In genomic region chr18:69948919-69949537, GRCh38 we compare ENCODE assay signal across 8 cellular contexts. TPM values are rescaled to one million over a fixed set of nuclear protein-coding genes. Genes with fewer than 3 reads are reported as not detected.
A peak's percentile ranks its signal among the peaks of the same experiment; 100 is the strongest.
DNase-seq lines count a peak whose midpoint lies in the region; ATAC-seq, FAIRE-seq and TF ChIP-seq lines count a peak whose summit lies in the region.

No MANE protein-coding gene starts in this region.

- H3K27ac ChIP-seq in colonic mucosa (no peak overlapping the region), spleen (peak overlapping the region in 7 of 8 donors; percentile 40 to 77 (median 61)), A673 (ENCODE audit: low read depth, low read length, poor library complexity, severe bottlenecking) (no peak overlapping the region)

- in situ Hi-C loops in KBM-7 (cut with MboI; ENCODE audit: low pct_unique_long_range_greater_than_20kb, low sequenced_read_pairs): no loop called here

- TF ChIP-seq POLR2A in GM12891 (IDR thresholded peaks at IDR 0.05; ENCODE audit: low read depth, low read length): no peak
- TF ChIP-seq POLR2A in spleen (IDR thresholded peaks at IDR 0.05): no peak

- BruUV-seq in A673 (replicated peaks; lab: Mats Ljungman, UMichigan): no TSS peak

- no peak for FAIRE-seq in GM12891 (lab: Jason Lieb, UNC)
- no peak for FAIRE-seq in urothelium cell line (lab: Jason Lieb, UNC)

- no peaks in the 10 kb centered on the region for H3K27me3 ChIP-seq in colonic mucosa
- H3K27me3 ChIP-seq in spleen (replicated peaks in 1 of 7): no peaks in the 10 kb centered on the region
- no peaks in the 10 kb centered on the region for H3K27me3 ChIP-seq in A673 (replicated peaks; ENCODE audit: insufficient read depth, low read depth, low read length, poor library complexity)

- DNase-seq in GM12891 (ENCODE audit: insufficient read length, low spot score) (peak; percentile 26), KBM-7 (peak; percentile 59), colonic mucosa (peak; percentile 32), spleen (no peak), urothelium cell line (ENCODE audit: low spot score) (no peak), retina (no peak), A673 (ENCODE audit: low spot score) (no peak)

- TF ChIP-seq CTCF in colonic mucosa (IDR thresholded peaks at IDR 0.05) (no peak), spleen (IDR thresholded peaks at IDR 0.05 in 8 of 11, conservative IDR thresholded peaks at IDR 0.05 in 3 of 11) (no peak), A673 (conservative IDR thresholded peaks at IDR 0.05; ENCODE audit: low read depth, low read length) (no peak)

- intact Hi-C loops in colonic mucosa (cut with DNase I) (no loop called here), spleen (cut with DNase I; ENCODE audit: low total_unique reads) (no loop called here), A673 (cut with micrococcal nuclease; ENCODE audit: unreplicated experiment) (no loop called here)

- peak; percentile 84 for ATAC-seq in GM21515 (IDR thresholded peaks at IDR 0.05; ENCODE audit: unreplicated experiment)

- H3K4me3 ChIP-seq in colonic mucosa (no peak overlapping the region), spleen (peak overlapping the region in 1 of 8 donors; percentile 25), A673 (ENCODE audit: low read depth, low read length, poor library complexity, severe bottlenecking) (no peak overlapping the region)

- 38 to 45% (median 41%) methylated on average over 15 of the region's 15 CpGs for WGBS in spleen, 5 donors

- H3K9ac ChIP-seq in colonic mucosa (ENCODE audit: low read depth in 2 of 2, low read length in 2 of 2): no peak overlapping the region

- no peaks in the 10 kb centered on the region for H3K36me3 ChIP-seq in colonic mucosa
- no peaks in the 10 kb centered on the region for H3K36me3 ChIP-seq in spleen
- H3K36me3 ChIP-seq in A673 (ENCODE audit: insufficient read depth, low read length, poor library complexity, severe bottlenecking): no peaks in the 10 kb centered on the region

- H3K4me1 ChIP-seq in colonic mucosa: no peaks in the 10 kb centered on the region
- peaks cover 25 to 60% (median 47%) of the 10 kb centered on the region in 6 donors for H3K4me1 ChIP-seq in spleen
- H3K4me1 ChIP-seq in A673 (ENCODE audit: insufficient read depth, low read length, poor library complexity, severe bottlenecking): no peaks in the 10 kb centered on the region

- no peaks in the 10 kb centered on the region for H3K9me3 ChIP-seq in colonic mucosa
- peaks cover 0 to 7% (median 0%) of the 10 kb centered on the region in 8 donors for H3K9me3 ChIP-seq in spleen
- no peaks in the 10 kb centered on the region for H3K9me3 ChIP-seq in A673 (ENCODE audit: low read depth, low read length, poor library complexity, severe bottlenecking)

- POLR2A ChIA-PET in A673 (lab: Charles Lee; ENCODE audit: low non-redundant PET): no interaction called here

- CTCF ChIA-PET in A673 (lab: Charles Lee): no interaction called here

TF ChIP-seq in GM12891, 5 proteins besides CTCF, POLR2A, EP300 and RAD21:
- TF ChIP-seq SPI1 (IDR thresholded peaks at IDR 0.05; ENCODE audit: low read depth, low read length) (peak; percentile 98), POU2F2 (IDR thresholded peaks at IDR 0.05; ENCODE audit: low read depth, low read length) (peak; percentile 88; the same call in 1 of the 2 replicates), PAX5 (IDR thresholded peaks at IDR 0.05; ENCODE audit: insufficient read depth, low read length, severe bottlenecking) (no peak), TAF1 (IDR thresholded peaks at IDR 0.05; ENCODE audit: low read depth, low read length) (no peak), POLR2AphosphoS5 (IDR thresholded peaks at IDR 0.05; ENCODE audit: low read depth, low read length) (no peak)
TF ChIP-seq in GM12891: peak in this region for 2.

RNA-seq across cellular contexts. Expression of gene CD226, which starts 1.4 kb away (rescaled TPM):
- polyA plus RNA-seq in GM12891 (2012; ENCODE audit: low read depth, missing spikeins): 65.3 TPM
- 1 to 10 TPM; 1.0 to 1.1 TPM for total RNA-seq in colonic mucosa
- 10 to 100 TPM; 23.4 to 51.4 (median 40.0) TPM for total RNA-seq in spleen
- 1 to 10 TPM in 2 of 3 donors, under 1 TPM in 1; 0.91 to 1.8 (median 1.4) TPM for polyA plus RNA-seq in spleen
- 0.71 and 1.1 TPM in 2 replicates for total RNA-seq in A673 (2021)

Comparison
In these comparisons a context has a peak if more than half of its experiments do, and no peak if none do; other contexts are left out.
1. DNase-seq: peak in GM12891 (single experiment), KBM-7 (single experiment) and colonic mucosa (single experiment); none in spleen (single experiment), urothelium cell line (single experiment), retina (single experiment) and A673 (single experiment).
2. H3K27ac ChIP-seq: peak in spleen (7 of 8); none in colonic mucosa (single experiment) and A673 (single experiment).
3. RNA of gene CD226, which starts 1.4 kb away (total RNA-seq): 23.4 to 51.4 TPM in spleen; 1.0 to 1.1 TPM in colonic mucosa and 0.71 to 1.1 TPM in A673; every median in the first group is over 10 times any median in the second.